In the genomic region with DNA sequence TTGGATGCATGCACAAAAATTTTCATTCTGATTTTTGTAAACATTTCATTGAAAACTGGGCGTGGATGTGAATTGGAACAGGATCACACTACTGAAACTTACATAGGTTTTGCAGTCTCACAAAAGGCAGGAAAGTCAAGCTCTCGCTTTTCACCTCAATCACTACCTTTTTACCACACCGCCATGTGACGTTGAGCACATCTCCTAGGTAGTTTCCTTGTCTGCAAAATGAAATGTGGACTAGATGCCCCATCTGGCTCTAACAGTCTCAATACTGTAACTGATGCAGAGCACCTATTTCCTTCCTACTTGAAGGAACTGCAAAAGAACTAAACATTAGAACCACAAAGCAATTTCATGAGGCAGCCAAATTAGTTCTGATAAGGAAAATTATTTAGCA, we compare ENCODE assay signal across 24 cellular contexts. TPM values are rescaled to one million over a fixed set of nuclear protein-coding genes. Genes with fewer than 3 reads are reported as not detected.
DNase-seq lines count a peak whose midpoint lies in the region; ATAC-seq and TF ChIP-seq lines count a peak whose summit lies in the region.
"Had no signal": no experiment of that assay in that cellular context is flagged by ENCODE, and none has a peak within 500 bp of the region (broad histone marks: within the 10 kb centered on the region; RNA-seq: fewer than 3 reads in every experiment).

No MANE protein-coding gene starts in this region.

- TF ChIP-seq POLR2A in sigmoid colon (IDR thresholded peaks at IDR 0.05), result no peak

- H3K27me3 Mint-ChIP-seq in activated CD8-positive, alpha-beta memory T cell treated with anti-CD3 and anti-CD28 coated beads, Interleukin-2, amount 10 ng/mL, durations not matched to agents 7 days and 5 days, result no peaks in the 10 kb centered on the region
- no peaks in the 10 kb centered on the region for H3K27me3 Mint-ChIP-seq in WTC11 (ENCODE audit: low read depth)
- H3K27me3 Mint-ChIP-seq: natural killer cell treated with Interleukin-12 subunit alpha and Interleukin-12 subunit beta and Interleukin-15 and Interleukin-18, amount 100 ng/mL, for 72 hours had no signal

- H3K9me3 Mint-ChIP-seq in activated CD8-positive, alpha-beta memory T cell treated with anti-CD3 and anti-CD28 coated beads, Interleukin-2, amount 10 ng/mL, durations not matched to agents 7 days and 5 days (ENCODE audit: low read depth), result no peaks in the 10 kb centered on the region
- H3K9me3 Mint-ChIP-seq in WTC11, result no peaks in the 10 kb centered on the region
- H3K9me3 Mint-ChIP-seq: immature natural killer cell; natural killer cell treated with Interleukin-12 subunit alpha and Interleukin-12 subunit beta and Interleukin-15 and Interleukin-18, amount 100 ng/mL, for 72 hours had no signal

- no peak for TF ChIP-seq EP300 in sigmoid colon (IDR thresholded peaks at IDR 0.05)

- POLR2A ChIA-PET in WTC11 (lab: Charles Lee), result no interaction called here

- ATAC-seq in activated CD8-positive, alpha-beta memory T cell treated with anti-CD3 and anti-CD28 coated beads, Interleukin-2, amount 10 ng/mL, durations not matched to agents 7 days and 5 days, result no peak
- no peak for ATAC-seq in WTC11
- no peak for ATAC-seq in HG02840 (IDR thresholded peaks at IDR 0.05; ENCODE audit: low FRiP score, unreplicated experiment)
- ATAC-seq: body of pancreas; foreskin keratinocyte; left lobe of liver; natural killer cell treated with Interleukin-12 subunit alpha and Interleukin-12 subunit beta and Interleukin-15 and Interleukin-18, amount 100 ng/mL, for 72 hours had no signal

- H3K36me3 Mint-ChIP-seq in activated CD8-positive, alpha-beta memory T cell treated with anti-CD3 and anti-CD28 coated beads, Interleukin-2, amount 10 ng/mL, durations not matched to agents 7 days and 5 days, result peaks cover 33% of the 10 kb centered on the region
- peaks cover 5% of the 10 kb centered on the region; the same call in 1 of the 2 replicates for H3K36me3 Mint-ChIP-seq in WTC11

- no peaks in the 10 kb centered on the region for H3K9me3 ChIP-seq in sigmoid colon
- H3K9me3 ChIP-seq: body of pancreas, ovary, spleen, upper lobe of left lung had no signal

- peak overlapping the region; percentile 71 for H3K27ac Mint-ChIP-seq in activated CD8-positive, alpha-beta memory T cell treated with anti-CD3 and anti-CD28 coated beads, Interleukin-2, amount 10 ng/mL, durations not matched to agents 7 days and 5 days
- 0 out of 2 replicates have a peak overlapping the region, but pooled peaks have one; percentile 84 for H3K27ac Mint-ChIP-seq in WTC11
- H3K27ac Mint-ChIP-seq: natural killer cell treated with Interleukin-12 subunit alpha and Interleukin-12 subunit beta and Interleukin-15 and Interleukin-18, amount 100 ng/mL, for 72 hours had no signal

- peak; percentile 48 for DNase-seq in activated CD8-positive, alpha-beta memory T cell treated with anti-CD3 and anti-CD28 coated beads, Interleukin-2, amount 10 ng/mL, durations not matched to agents 7 days and 5 days
- no peak for DNase-seq in activated CD8-positive, alpha-beta memory T cell treated with anti-CD3 and anti-CD28 coated beads, Interleukin-2, amount 50 U/mL, for 48 hours
- DNase-seq in GM12865 (ENCODE audit: low read depth) (peak; percentile 65), WTC11 (ENCODE audit: low spot score) (no peak), glomerular visceral epithelial cell (ENCODE audit: extremely low spot score) (no peak), sigmoid colon (no peak)
- peak; percentile 29 for DNase-seq in central memory CD4-positive, alpha-beta T cell
- DNase-seq: activated CD4-positive, CD25-positive, alpha-beta regulatory T cell treated with anti-CD3 and anti-CD28 coated beads, Interleukin-2, amount 50 U/mL, for 72 hours; body of pancreas; DMS 273 treated with DMSO at 0.1 percent for 48 hours; effector CD8-positive, alpha-beta T cell; foreskin keratinocyte; immature natural killer cell; NCI-H146; NCI-H2171; NCI-H524 treated with DMSO at 0.1 percent for 48 hours; ovary; spleen; stimulated activated CD4-positive, alpha-beta T cell treated with anti-CD3 and anti-CD28 coated beads, Interleukin-4, amount 100 ng/mL, for 24 hours; upper lobe of left lung had no signal

- H3K36me3 ChIP-seq in sigmoid colon, result no peaks in the 10 kb centered on the region
- H3K36me3 ChIP-seq: ovary had no signal

- no peaks in the 10 kb centered on the region for H3K27me3 ChIP-seq in sigmoid colon
- H3K27me3 ChIP-seq: body of pancreas, foreskin keratinocyte, hepatocyte, ovary, spleen, upper lobe of left lung had no signal

- H3K4me1 ChIP-seq in sigmoid colon, result peaks cover 0 to 21% (median 19%) of the 10 kb centered on the region in 4 donors

- WGBS in sigmoid colon, 2 donors, result 63 to 78% methylated on average over 4 of the region's 4 CpGs

- H3K4me3 ChIP-seq in GM12865 (ENCODE audit: low read depth, low read length) (no peak overlapping the region), sigmoid colon (no peak overlapping the region)
- H3K4me3 ChIP-seq: body of pancreas, hepatocyte, ovary, spleen, upper lobe of left lung had no signal

- H3K4me1 Mint-ChIP-seq in activated CD8-positive, alpha-beta memory T cell treated with anti-CD3 and anti-CD28 coated beads, Interleukin-2, amount 10 ng/mL, durations not matched to agents 7 days and 5 days, result peaks cover 38% of the 10 kb centered on the region
- peaks cover 35% of the 10 kb centered on the region for H3K4me1 Mint-ChIP-seq in WTC11

- H3K27ac ChIP-seq in sigmoid colon, result no peak overlapping the region
- H3K27ac ChIP-seq: body of pancreas, foreskin keratinocyte, hepatocyte, ovary, upper lobe of left lung had no signal

- CTCF ChIA-PET in activated CD8-positive, alpha-beta memory T cell treated with anti-CD3 and anti-CD28 coated beads, Interleukin-2, amount 10 ng/mL, durations not matched to agents 7 days and 5 days (lab: Charles Lee), result interaction anchor here (1.2 to 3.9 kb wide), 5 partner anchors 12 to 184 kb away, joined by 4 to 41 read pairs (median 5); no protein-coding TSS in a partner anchor
- CTCF ChIA-PET in WTC11 (lab: Charles Lee), result interaction anchor here (1.8 to 4.7 kb wide), 3 partner anchors 12 to 79 kb away, joined by 4 to 19 read pairs (median 16); no protein-coding TSS in a partner anchor

- no peak overlapping the region for H3K4me3 Mint-ChIP-seq in activated CD8-positive, alpha-beta memory T cell treated with anti-CD3 and anti-CD28 coated beads, Interleukin-2, amount 10 ng/mL, durations not matched to agents 7 days and 5 days
- H3K4me3 Mint-ChIP-seq in WTC11, result no peak overlapping the region
- H3K4me3 Mint-ChIP-seq: immature natural killer cell; natural killer cell treated with Interleukin-12 subunit alpha and Interleukin-12 subunit beta and Interleukin-15 and Interleukin-18, amount 100 ng/mL, for 72 hours had no signal

- intact Hi-C loops in sigmoid colon (cut with DNase I), result no loop called here

- TF ChIP-seq CTCF in GM12865 (IDR thresholded peaks at IDR 0.05; ENCODE audit: insufficient read depth, low read depth, low read length, missing control alignments) (no peak), WTC11 (IDR thresholded peaks at IDR 0.05) (no peak), sigmoid colon (IDR thresholded peaks at IDR 0.05) (no peak)

TF ChIP-seq in WTC11, 78 proteins besides CTCF, POLR2A, EP300 and RAD21:
- no peak for TF ChIP-seq ZNF317 (CRISPR knock-in tag; IDR thresholded peaks at IDR 0.05; ENCODE audit: borderline replicate concordance, low read depth)
- TF ChIP-seq MXD4 (CRISPR knock-in tag; IDR thresholded peaks at IDR 0.05; ENCODE audit: borderline replicate concordance), result no peak
- no peak for TF ChIP-seq ZNF138 (CRISPR knock-in tag; conservative IDR thresholded peaks at IDR 0.05)
- no peak for TF ChIP-seq FOXJ3 (CRISPR knock-in tag; IDR thresholded peaks at IDR 0.05; ENCODE audit: borderline replicate concordance)
- TF ChIP-seq NFYB (CRISPR knock-in tag; conservative IDR thresholded peaks at IDR 0.05; ENCODE audit: low read depth), result no peak
- TF ChIP-seq, protein P1, sequence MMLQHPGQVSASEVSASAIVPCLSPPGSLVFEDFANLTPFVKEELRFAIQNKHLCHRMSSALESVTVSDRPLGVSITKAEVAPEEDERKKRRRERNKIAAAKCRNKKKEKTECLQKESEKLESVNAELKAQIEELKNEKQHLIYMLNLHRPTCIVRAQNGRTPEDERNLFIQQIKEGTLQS (CRISPR knock-in tag; conservative IDR thresholded peaks at IDR 0.05), result no peak
TF ChIP-seq in WTC11: peak in this region for 0.

RNA-seq across cellular contexts. Expression of a gene that starts 4.4 kb away (rescaled TPM):
- total RNA-seq in activated CD8-positive, alpha-beta memory T cell treated with anti-CD3 and anti-CD28 coated beads, Interleukin-2, amount 10 ng/mL, durations not matched to agents 7 days and 5 days, result 100 to 1,000 TPM in 1 of 2 experiments, 10 to 100 TPM in 1; 85.3 to 116 TPM
- 78.8 to 83.1 TPM (median 81.9 TPM) in 3 replicates for total RNA-seq in WTC11 (2021)
- 10 to 100 TPM; 53.9 to 61.5 (median 55.2) TPM for total RNA-seq in sigmoid colon
- polyA plus RNA-seq in sigmoid colon, result 10 to 100 TPM; 26.7 to 46.7 (median 40.2) TPM

Comparison
In these comparisons a context has a peak if more than half of its experiments do, and no peak if none do; other contexts are left out.
1. DNase-seq: peak in activated CD8-positive, alpha-beta memory T cell treated with anti-CD3 and anti-CD28 coated beads, Interleukin-2, amount 10 ng/mL, durations not matched to agents 7 days and 5 days (single experiment), GM12865 (single experiment) and central memory CD4-positive, alpha-beta T cell (single experiment); none in activated CD8-positive, alpha-beta memory T cell treated with anti-CD3 and anti-CD28 coated beads, Interleukin-2, amount 50 U/mL, for 48 hours (single experiment), WTC11 (single experiment), glomerular visceral epithelial cell (single experiment) and sigmoid colon (single experiment).